Comparison of ENCODE assay signal across 8 cellular contexts in the genomic region with DNA sequence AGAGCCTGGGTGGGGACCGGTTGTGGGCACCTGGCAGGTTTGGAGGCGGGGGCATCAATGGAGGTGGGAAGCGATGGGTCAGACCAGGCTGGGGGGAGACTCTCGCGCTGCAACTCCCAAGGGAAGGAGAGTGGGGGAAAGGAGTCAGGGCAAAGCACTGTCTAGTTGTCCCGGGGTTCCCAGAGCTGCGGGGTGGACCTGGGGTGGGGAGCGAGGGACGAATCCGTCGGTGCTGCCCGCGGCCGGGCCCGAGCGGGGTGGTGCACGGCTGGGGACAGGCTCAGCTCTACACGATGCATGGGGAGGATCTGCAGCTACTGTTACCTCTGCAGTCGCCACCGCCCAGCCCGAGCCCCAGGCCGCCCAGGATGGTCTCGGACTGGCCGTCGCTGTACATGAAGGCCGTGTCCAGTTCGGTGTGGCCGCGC. TPM values are rescaled to one million over a fixed set of nuclear protein-coding genes. Genes with fewer than 3 reads are reported as not detected.
DNase-seq lines count a peak whose midpoint lies in the region; TF ChIP-seq lines count a peak whose summit lies in the region.

No MANE protein-coding gene starts in this region.

- H3K4me3 ChIP-seq in KMS-11 (IDR thresholded peaks at IDR 0.05; ENCODE audit: insufficient read depth, low read depth, low read length) (no peak overlapping the region), astrocyte of the spinal cord (ENCODE audit: low read depth, low read length) (peak overlapping the region; percentile 74), kidney epithelial cell (ENCODE audit: low read depth, low read length) (peak overlapping the region; percentile 57), stomach smooth muscle (ENCODE audit: low read length in 2 of 2) (peak overlapping the region; percentile 84)

- no peaks in the 10 kb centered on the region for H3K36me3 ChIP-seq in KMS-11 (ENCODE audit: insufficient read depth)
- peaks cover 3% of the 10 kb centered on the region for H3K36me3 ChIP-seq in kidney epithelial cell (ENCODE audit: control insufficient read depth, insufficient read depth, low read length)
- H3K36me3 ChIP-seq in stomach smooth muscle (ENCODE audit: control insufficient read depth in 2 of 2, insufficient read depth in 2 of 2, low read length in 2 of 2) = peaks cover 11 to 20% of the 10 kb centered on the region in 2 donors

- H3K9ac ChIP-seq in KMS-11 (peak overlapping the region; percentile 74), stomach smooth muscle (ENCODE audit: low read length in 2 of 2) (peak overlapping the region; percentile 72 to 80)

- H3K4me1 ChIP-seq in KMS-11 (ENCODE audit: low read depth, poor library complexity, severe bottlenecking) (peaks cover 16% of the 10 kb centered on the region), stomach smooth muscle (ENCODE audit: control insufficient read depth, insufficient read depth, low read length) (peaks cover 35% of the 10 kb centered on the region)

- H3K4me1 Mint-ChIP-seq in activated naive CD4-positive, alpha-beta T cell treated with anti-CD3 and anti-CD28 coated beads for 36 hours (ENCODE audit: low read depth) = peaks cover 25% of the 10 kb centered on the region

- in situ Hi-C loops in astrocyte of the spinal cord (cut with HindIII; ENCODE audit: low sequenced_read_pairs) = no loop called here

- H4K20me1 ChIP-seq in KMS-11 (ENCODE audit: insufficient read depth) = no peaks in the 10 kb centered on the region

- H3K27me3 Mint-ChIP-seq in activated naive CD4-positive, alpha-beta T cell treated with anti-CD3 and anti-CD28 coated beads for 36 hours (ENCODE audit: low read depth) = no peaks in the 10 kb centered on the region

- H3K36me3 Mint-ChIP-seq in activated naive CD4-positive, alpha-beta T cell treated with anti-CD3 and anti-CD28 coated beads for 36 hours (ENCODE audit: low read depth) = peaks cover 4% of the 10 kb centered on the region

- H3K9me3 ChIP-seq in stomach smooth muscle (ENCODE audit: control insufficient read depth in 2 of 2, low read length in 2 of 2) = no peaks in the 10 kb centered on the region

- TF ChIP-seq CTCF in KMS-11 (conservative IDR thresholded peaks at IDR 0.05; ENCODE audit: low read depth, low read length) (no peak), astrocyte of the spinal cord (IDR thresholded peaks at IDR 0.05; ENCODE audit: low read depth, low read length) (no peak), kidney epithelial cell (IDR thresholded peaks at IDR 0.05; ENCODE audit: insufficient read depth, low read length, poor library complexity, severe bottlenecking) (no peak)

- DNase-seq in activated naive CD4-positive, alpha-beta T cell treated with anti-CD3 and anti-CD28 coated beads for 36 hours = peak; percentile 27
- DNase-seq in activated naive CD4-positive, alpha-beta T cell treated with anti-CD3 and anti-CD28 coated beads, Interleukin-2, amount 50 U/mL, for 16 hours = no peak
- DNase-seq in astrocyte of the spinal cord (ENCODE audit: low read depth, low spot score) (no peak), kidney epithelial cell (ENCODE audit: low read depth) (no peak), NCI-H2081 treated with DMSO at 0.1 percent for 48 hours (lab: John Stamatoyannopoulos, UW) (no peak), NCI-H1694 treated with DMSO at 0.1 percent for 48 hours (lab: John Stamatoyannopoulos, UW) (no peak)

- no peaks in the 10 kb centered on the region for H3K79me2 ChIP-seq in KMS-11 (ENCODE audit: insufficient read depth, low read depth)

- H3K27ac Mint-ChIP-seq in activated naive CD4-positive, alpha-beta T cell treated with anti-CD3 and anti-CD28 coated beads for 36 hours = no peak overlapping the region

- H3K27ac ChIP-seq in KMS-11 = no peak overlapping the region
- no peak overlapping the region for H3K27ac ChIP-seq in stomach smooth muscle (ENCODE audit: low read length)

- H3K4me3 Mint-ChIP-seq in activated naive CD4-positive, alpha-beta T cell treated with anti-CD3 and anti-CD28 coated beads for 36 hours = peak overlapping the region; percentile 83

- intact Hi-C loops in activated naive CD4-positive, alpha-beta T cell treated with anti-CD3 and anti-CD28 coated beads for 36 hours (cut with micrococcal nuclease) = no loop called here

- H2AFZ ChIP-seq in KMS-11 (ENCODE audit: low read depth) = peak overlapping the region; percentile 82

- H3K9me3 Mint-ChIP-seq in activated naive CD4-positive, alpha-beta T cell treated with anti-CD3 and anti-CD28 coated beads for 36 hours = no peaks in the 10 kb centered on the region

- peak overlapping the region; percentile 85 for H3K4me2 ChIP-seq in KMS-11

- CTCF ChIA-PET in activated naive CD4-positive, alpha-beta T cell treated with anti-CD3 and anti-CD28 coated beads for 36 hours (lab: Charles Lee) = interaction anchor here (0.7 kb wide), 1 partner anchor 47 kb away, joined by 3 read pairs; no protein-coding TSS in a partner anchor

- no peaks in the 10 kb centered on the region for H3K27me3 ChIP-seq in KMS-11 (ENCODE audit: insufficient read depth, low read depth)
- no peaks in the 10 kb centered on the region for H3K27me3 ChIP-seq in kidney epithelial cell (ENCODE audit: control insufficient read depth, insufficient read depth, low read length)
- no peaks in the 10 kb centered on the region for H3K27me3 ChIP-seq in stomach smooth muscle (ENCODE audit: control insufficient read depth in 1 of 2, insufficient read depth in 2 of 2, low read length in 2 of 2)

RNA-seq across cellular contexts. Expression of a gene that starts 0.4 kb away (rescaled TPM):
- 10 to 100 TPM; 36.6 to 38.8 TPM for total RNA-seq in activated naive CD4-positive, alpha-beta T cell treated with anti-CD3 and anti-CD28 coated beads for 36 hours
- total RNA-seq in kidney epithelial cell = 85.6 and 97.4 TPM in 2 replicates

RNA-seq across cellular contexts. Expression of a gene that starts 0.6 kb away (rescaled TPM):
- 1 to 10 TPM; 2.6 to 2.7 TPM for total RNA-seq in activated naive CD4-positive, alpha-beta T cell treated with anti-CD3 and anti-CD28 coated beads for 36 hours
- 48.8 and 50.6 TPM in 2 replicates for total RNA-seq in kidney epithelial cell

RNA-seq across cellular contexts. Expression of a gene that starts 22.9 kb away (rescaled TPM):
- under 1 TPM; 0.19 to 0.22 TPM for total RNA-seq in activated naive CD4-positive, alpha-beta T cell treated with anti-CD3 and anti-CD28 coated beads for 36 hours
- total RNA-seq in kidney epithelial cell = 0.33 and 0.75 TPM in 2 replicates

RNA-seq across cellular contexts. Expression of a gene that starts 59.9 kb away (rescaled TPM):
- 10 to 100 TPM; 53.2 to 54.3 TPM for total RNA-seq in activated naive CD4-positive, alpha-beta T cell treated with anti-CD3 and anti-CD28 coated beads for 36 hours
- 44.4 and 47.4 TPM in 2 replicates for total RNA-seq in kidney epithelial cell

Comparison
In these comparisons a context has a peak if more than half of its experiments do, and no peak if none do; other contexts are left out.
1. RNA of a gene that starts 0.6 kb away (total RNA-seq): 48.8 to 50.6 TPM in kidney epithelial cell; 2.6 to 2.7 TPM in activated naive CD4-positive, alpha-beta T cell treated with anti-CD3 and anti-CD28 coated beads for 36 hours; every median in the first group is over 10 times any median in the second.